ENCODE assay signal across 21 cellular contexts in the genomic region with DNA sequence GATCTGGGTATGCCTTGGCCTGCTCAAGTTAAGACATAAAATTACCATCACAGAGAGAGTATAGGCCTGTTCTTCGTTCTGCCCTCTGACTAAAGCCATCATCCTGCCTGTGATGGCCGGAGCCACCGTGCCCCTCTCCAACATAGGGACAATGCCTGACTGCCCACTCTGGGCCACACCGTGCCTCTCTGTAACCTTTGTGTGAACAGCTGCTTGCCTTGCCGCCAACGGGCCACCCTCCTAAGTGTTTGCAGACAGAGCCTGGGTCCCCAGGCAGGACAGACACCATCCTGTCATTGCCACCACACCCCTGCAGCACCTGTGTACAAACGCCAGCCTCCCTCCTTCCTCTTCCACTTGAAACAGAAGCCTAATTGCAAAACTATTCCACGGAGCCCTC.
"Had no signal": no experiment of that assay in that cellular context is flagged by ENCODE, and none has a peak within 500 bp of the region (broad histone marks: within the 10 kb centered on the region; RNA-seq: fewer than 3 reads in every experiment).

No MANE protein-coding gene starts in this region.

- H3K4me3 Mint-ChIP-seq: activated CD4-positive, alpha-beta memory T cell treated with anti-CD3 and anti-CD28 coated beads, Interleukin-2, amount 10 ng/mL, durations not matched to agents 7 days and 5 days; activated naive CD4-positive, alpha-beta T cell treated with anti-CD3 and anti-CD28 coated beads, Interleukin-2, amount 10 ng/mL, durations not matched to agents 7 days and 5 days; activated naive CD8-positive, alpha-beta T cell treated with anti-CD3 and anti-CD28 coated beads, Interleukin-2, amount 50 U/mL, for 24 hours; activated T-cell treated with anti-CD3 and anti-CD28 coated beads, Interleukin-2, amount 50 U/mL, for 24 hours; brain; immature natural killer cell; nephron progenitor cell had no signal

- H3K36me3 ChIP-seq: tibial nerve, uterus had no signal

- H3K27ac ChIP-seq: tibial nerve, uterus had no signal

- H3K9me3 ChIP-seq: tibial nerve, uterus had no signal

- H3K9me3 Mint-ChIP-seq: activated naive CD8-positive, alpha-beta T cell treated with anti-CD3 and anti-CD28 coated beads, Interleukin-2, amount 50 U/mL, for 24 hours; activated T-cell treated with anti-CD3 and anti-CD28 coated beads, Interleukin-2, amount 50 U/mL, for 24 hours; nephron progenitor cell had no signal

- H3K27me3 ChIP-seq: tibial nerve, uterus had no signal

- DNase-seq: activated CD4-positive, alpha-beta memory T cell treated with anti-CD3 and anti-CD28 coated beads, Interleukin-2, amount 10 ng/mL, durations not matched to agents 7 days and 5 days; activated CD4-positive, alpha-beta T cell treated with anti-CD3 and anti-CD28 coated beads for 48 hours; activated CD4-positive, CD25-positive, alpha-beta regulatory T cell; activated naive CD4-positive, alpha-beta T cell treated with anti-CD3 and anti-CD28 coated beads, Interleukin-2, amount 10 ng/mL, durations not matched to agents 7 days and 5 days; activated naive CD8-positive, alpha-beta T cell treated with anti-CD3 and anti-CD28 coated beads, Interleukin-2, amount 50 U/mL, for 24 hours; activated T-cell treated with anti-CD3 and anti-CD28 coated beads, Interleukin-2, amount 50 U/mL, for 24 hours; anterior cingulate cortex; caudate nucleus; immature natural killer cell; left ventricle myocardium superior; nephron progenitor cell; occipital lobe; retina; stimulated activated CD4-positive, alpha-beta T cell treated with anti-CD3 and anti-CD28 coated beads, Interleukin-12 subunit alpha, Interleukin-12 subunit beta, amount 100 ng/mL, for 4 hours; stimulated activated CD4-positive, alpha-beta T cell treated with anti-CD3 and anti-CD28 coated beads, Interleukin-1b, Interleukin-23, amount 100 ng/mL, for 48 hours; stimulated activated CD8-positive, alpha-beta memory T cell treated with anti-CD3 and anti-CD28 coated beads, Interleukin-4, amount 100 ng/mL, for 48 hours; stimulated activated naive CD8-positive, alpha-beta T cell treated with anti-CD3 and anti-CD28 coated beads, Interleukin-15, Interleukin-2, amounts not matched to agents 100 U/mL and 50 U/mL, for 24 hours; substantia nigra; uterus had no signal

- H3K36me3 Mint-ChIP-seq: activated naive CD4-positive, alpha-beta T cell treated with anti-CD3 and anti-CD28 coated beads, Interleukin-2, amount 10 ng/mL, durations not matched to agents 7 days and 5 days; brain; immature natural killer cell had no signal

- H3K4me1 Mint-ChIP-seq: activated CD4-positive, alpha-beta memory T cell treated with anti-CD3 and anti-CD28 coated beads, Interleukin-2, amount 10 ng/mL, durations not matched to agents 7 days and 5 days; activated naive CD4-positive, alpha-beta T cell treated with anti-CD3 and anti-CD28 coated beads, Interleukin-2, amount 10 ng/mL, durations not matched to agents 7 days and 5 days; activated naive CD8-positive, alpha-beta T cell treated with anti-CD3 and anti-CD28 coated beads, Interleukin-2, amount 50 U/mL, for 24 hours; immature natural killer cell; nephron progenitor cell had no signal

- H3K4me1 ChIP-seq: tibial nerve, uterus had no signal

- H3K4me3 ChIP-seq: tibial nerve, uterus had no signal

- H3K27ac Mint-ChIP-seq: activated CD4-positive, alpha-beta memory T cell treated with anti-CD3 and anti-CD28 coated beads, Interleukin-2, amount 10 ng/mL, durations not matched to agents 7 days and 5 days; activated naive CD4-positive, alpha-beta T cell treated with anti-CD3 and anti-CD28 coated beads, Interleukin-2, amount 10 ng/mL, durations not matched to agents 7 days and 5 days; activated naive CD8-positive, alpha-beta T cell treated with anti-CD3 and anti-CD28 coated beads, Interleukin-2, amount 50 U/mL, for 24 hours; activated T-cell treated with anti-CD3 and anti-CD28 coated beads, Interleukin-2, amount 50 U/mL, for 24 hours; brain; immature natural killer cell; nephron progenitor cell had no signal

- H3K27me3 Mint-ChIP-seq: activated CD4-positive, alpha-beta memory T cell treated with anti-CD3 and anti-CD28 coated beads, Interleukin-2, amount 10 ng/mL, durations not matched to agents 7 days and 5 days; activated naive CD4-positive, alpha-beta T cell treated with anti-CD3 and anti-CD28 coated beads, Interleukin-2, amount 10 ng/mL, durations not matched to agents 7 days and 5 days; activated naive CD8-positive, alpha-beta T cell treated with anti-CD3 and anti-CD28 coated beads, Interleukin-2, amount 50 U/mL, for 24 hours; activated T-cell treated with anti-CD3 and anti-CD28 coated beads, Interleukin-2, amount 50 U/mL, for 24 hours; brain had no signal

- ATAC-seq: activated naive CD8-positive, alpha-beta T cell treated with anti-CD3 and anti-CD28 coated beads, Interleukin-2, amount 50 U/mL, for 24 hours; left ventricle myocardium superior; stimulated activated naive CD8-positive, alpha-beta T cell treated with anti-CD3 and anti-CD28 coated beads, Interleukin-15, Interleukin-2, amounts not matched to agents 100 U/mL and 50 U/mL, for 24 hours had no signal
